Comparison of ENCODE assay signal across 24 cellular contexts in the genomic region with DNA sequence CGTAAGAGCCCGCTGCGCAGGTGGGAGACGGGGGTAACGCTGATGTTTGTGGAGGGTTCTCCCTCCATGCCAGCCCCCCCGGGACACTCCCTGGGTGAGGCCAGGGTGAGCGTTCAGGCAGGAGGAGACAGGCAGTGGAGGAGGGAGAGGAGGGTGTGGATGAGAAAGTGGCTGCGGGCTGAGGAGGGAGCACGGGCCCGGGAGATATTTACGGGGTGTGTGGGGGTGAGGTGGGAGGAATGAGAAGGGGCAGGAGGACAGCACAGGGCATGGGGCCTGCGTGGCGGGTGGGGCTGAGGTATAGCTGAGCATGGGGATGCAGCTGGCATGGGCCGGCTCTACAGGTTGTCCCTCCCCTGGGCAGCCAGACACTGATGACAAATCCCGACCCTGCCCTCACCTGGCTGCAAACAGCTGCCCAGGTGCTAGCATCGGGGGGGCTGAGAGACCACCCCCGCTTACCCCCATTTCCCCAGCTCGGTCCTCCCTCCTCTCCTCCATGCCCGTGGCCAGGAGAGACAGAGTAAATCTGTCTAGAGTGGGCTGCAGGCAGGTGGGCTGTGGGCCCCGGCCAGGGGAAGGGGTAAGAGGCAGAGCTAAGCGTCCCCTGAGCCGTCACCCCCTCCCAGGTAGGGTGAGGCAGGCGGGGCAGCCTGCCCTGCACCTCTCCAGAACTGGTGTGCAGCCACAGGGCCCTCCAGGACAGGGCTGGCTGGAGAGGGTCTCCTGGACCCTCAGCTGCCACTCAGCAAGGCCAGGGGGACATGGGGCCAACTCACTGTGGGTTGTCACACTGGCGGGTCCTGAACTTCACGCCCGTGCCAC.
A peak's percentile ranks its signal among the peaks of the same experiment; 100 is the strongest.
DNase-seq lines count a peak whose midpoint lies in the region; ATAC-seq, FAIRE-seq and TF ChIP-seq lines count a peak whose summit lies in the region.
"Had no signal": no experiment of that assay in that cellular context is flagged by ENCODE, and none has a peak within 500 bp of the region (broad histone marks: within the 10 kb centered on the region; RNA-seq: fewer than 3 reads in every experiment).

No MANE protein-coding gene starts in this region.

- H3K18ac ChIP-seq in mesenchymal stem cell (ENCODE audit: low read depth in 1 of 2, low read length in 2 of 2), result no peak overlapping the region

- no peaks in the 10 kb centered on the region for H3K79me1 ChIP-seq in mesenchymal stem cell (replicated peaks; ENCODE audit: low read length, poor library complexity, severe bottlenecking)

- no peak overlapping the region for H2BK12ac ChIP-seq in mesenchymal stem cell (ENCODE audit: low read length in 2 of 2)

- DNase-seq in NCI-H69 (lab: John Stamatoyannopoulos, UW) (peak; percentile 48), kidney (peak; percentile 69), spleen (peak; percentile 64), mesenchymal stem cell (no peak), DMS114 treated with DMSO at 0.1 percent for 48 hours (lab: John Stamatoyannopoulos, UW; ENCODE audit: unreplicated experiment) (no peak), left lobe of liver (ENCODE audit: low spot score) (no peak)
- DNase-seq: CD8-positive, alpha-beta memory T cell; DMS153; DND-41; GM23248; KG1; MM.1S; NCI-H1694 treated with DMSO at 0.1 percent for 48 hours; NCI-H2081; NCI-H2227 treated with DMSO at 0.1 percent for 48 hours; NCI-H526 treated with DMSO at 0.1 percent for 48 hours; Peyer's patch; SJCRH30 had no signal

- TF ChIP-seq POLR2A in spleen (IDR thresholded peaks at IDR 0.05), result no peak

- ATAC-seq in GM19397 (IDR thresholded peaks at IDR 0.05; ENCODE audit: unreplicated experiment), result no peak
- ATAC-seq in left lobe of liver, result no peak
- ATAC-seq: A549, SK-N-SH treated with all-trans-retinoic acid at 6 μM for 48 hours had no signal

- WGBS in spleen, 5 donors, result 84 to 92% (median 87%) methylated on average over 20 to 26 of the region's 26 CpGs
- WGBS in mesenchymal stem cell, result 93% methylated on average over 23 of the region's 26 CpGs

- H3K27me3 ChIP-seq in BLaER1 treated with 17β-estradiol and CSF1 and Interleukin-3, amounts not matched to agents 10 nM and 100 nM, result no peaks in the 10 kb centered on the region
- no peaks in the 10 kb centered on the region for H3K27me3 ChIP-seq in spleen (replicated peaks in 1 of 7)
- no peaks in the 10 kb centered on the region for H3K27me3 ChIP-seq in mesenchymal stem cell (ENCODE audit: control insufficient read depth in 1 of 2, insufficient read depth in 1 of 2, low read length in 2 of 2)
- H3K27me3 ChIP-seq: Peyer's patch, SJCRH30 had no signal

- intact Hi-C loops in kidney (cut with DNase I) (no loop called here), spleen (cut with DNase I; ENCODE audit: low total_unique reads) (no loop called here)

- H2BK15ac ChIP-seq in mesenchymal stem cell (ENCODE audit: low read depth, poor library complexity, severe bottlenecking), result no peak overlapping the region

- peaks cover 0 to 3% (median 0%) of the 10 kb centered on the region in 11 experiments; a peak in 1 of 22 replicates for H3K9me3 ChIP-seq in BLaER1 treated with 17β-estradiol and CSF1 and Interleukin-3, amounts not matched to agents 10 nM and 100 nM (replicated peaks in 1 of 11)
- H3K9me3 ChIP-seq in kidney (ENCODE audit: control insufficient read depth in 1 of 2, low read length in 2 of 2), result no peaks in the 10 kb centered on the region
- no peaks in the 10 kb centered on the region for H3K9me3 ChIP-seq in spleen
- no peaks in the 10 kb centered on the region for H3K9me3 ChIP-seq in mesenchymal stem cell (ENCODE audit: control insufficient read depth, low read length)
- H3K9me3 ChIP-seq: HAP-1, SJCRH30 had no signal

- H3K9ac ChIP-seq in BLaER1 treated with 17β-estradiol and CSF1 and Interleukin-3, amounts not matched to agents 10 nM and 100 nM, result no peak overlapping the region
- H3K9ac ChIP-seq in kidney (ENCODE audit: low read length in 2 of 2) (no peak overlapping the region), mesenchymal stem cell (ENCODE audit: low read length) (no peak overlapping the region)
- H3K9ac ChIP-seq: GM23248 had no signal

- H3K14ac ChIP-seq in mesenchymal stem cell (ENCODE audit: low read length in 2 of 2), result peak overlapping the region in 1 of 2 experiments; percentile 55

- no peak overlapping the region for H2AK5ac ChIP-seq in mesenchymal stem cell (ENCODE audit: low read length, severe bottlenecking)

- no peak overlapping the region for H2BK5ac ChIP-seq in mesenchymal stem cell (ENCODE audit: low read depth, low read length, poor library complexity, severe bottlenecking)

- no peak overlapping the region for H2AFZ ChIP-seq in mesenchymal stem cell (ENCODE audit: low read depth, low read length)
- H2AFZ ChIP-seq: GM23248 had no signal

- H4K8ac ChIP-seq in mesenchymal stem cell (ENCODE audit: low read length), result no peak overlapping the region

- H4K20me1 ChIP-seq in BLaER1 treated with 17β-estradiol and CSF1 and Interleukin-3, amounts not matched to agents 10 nM and 100 nM, result no peaks in the 10 kb centered on the region; a peak in 1 of 22 replicates

- H3K36me3 ChIP-seq in BLaER1 treated with 17β-estradiol and CSF1 and Interleukin-3, amounts not matched to agents 10 nM and 100 nM, result no peaks in the 10 kb centered on the region
- no peaks in the 10 kb centered on the region for H3K36me3 ChIP-seq in kidney (ENCODE audit: control insufficient read depth in 1 of 2, insufficient read depth in 2 of 2, low read length in 2 of 2)
- peaks cover 0 to 51% (median 0%) of the 10 kb centered on the region in 6 donors for H3K36me3 ChIP-seq in spleen
- peaks cover 0 to 22% of the 10 kb centered on the region in 2 experiments for H3K36me3 ChIP-seq in mesenchymal stem cell (ENCODE audit: control insufficient read depth in 1 of 2, insufficient read depth in 2 of 2, low read depth in 1 of 2, low read length in 2 of 2)
- H3K36me3 ChIP-seq: HAP-1, Peyer's patch, SJCRH30 had no signal

- peak overlapping the region in 7 of 11 experiments; percentile 47 to 77 (median 66); a peak in 10 of 22 replicates for H3K4me2 ChIP-seq in BLaER1 treated with 17β-estradiol and CSF1 and Interleukin-3, amounts not matched to agents 10 nM and 100 nM
- H3K4me2 ChIP-seq in mesenchymal stem cell (ENCODE audit: low read length, poor library complexity, severe bottlenecking), result no peak overlapping the region
- H3K4me2 ChIP-seq: A549 had no signal

- peaks cover 15 to 60% (median 42%) of the 10 kb centered on the region in 10 experiments for H3K4me1 ChIP-seq in BLaER1 treated with 17β-estradiol and CSF1 and Interleukin-3, amounts not matched to agents 10 nM and 100 nM
- H3K4me1 ChIP-seq in kidney (ENCODE audit: control insufficient read depth in 1 of 2, insufficient read depth in 1 of 2, low read depth in 1 of 2, low read length in 2 of 2), result no peaks in the 10 kb centered on the region
- peaks cover 0 to 12% (median 0%) of the 10 kb centered on the region in 6 donors for H3K4me1 ChIP-seq in spleen
- peaks cover 2% of the 10 kb centered on the region for H3K4me1 ChIP-seq in mesenchymal stem cell (ENCODE audit: control insufficient read depth, insufficient read depth, low read depth, low read length)
- H3K4me1 ChIP-seq: A549, HAP-1, Peyer's patch, SJCRH30 had no signal

- no peak overlapping the region for H2BK120ac ChIP-seq in mesenchymal stem cell (ENCODE audit: low read depth, low read length)

- no peak for FAIRE-seq in kidney (lab: Jason Lieb, UNC)
- FAIRE-seq: A549, GM18507 had no signal

- H3K4me3 ChIP-seq in BLaER1 treated with 17β-estradiol and CSF1 and Interleukin-3, amounts not matched to agents 10 nM and 100 nM, result no peak overlapping the region
- no peak overlapping the region for H3K4me3 ChIP-seq in kidney (ENCODE audit: low read length in 2 of 2)
- H3K4me3 ChIP-seq in spleen, result no peak overlapping the region
- no peak overlapping the region for H3K4me3 ChIP-seq in mesenchymal stem cell (ENCODE audit: insufficient read depth in 1 of 2, low read depth in 1 of 2, low read length in 2 of 2)
- H3K4me3 ChIP-seq: A549, GM23248, HAP-1, Peyer's patch, SJCRH30 had no signal

- H3K27ac ChIP-seq in BLaER1 treated with 17β-estradiol and CSF1 and Interleukin-3, amounts not matched to agents 10 nM and 100 nM, result 0 out of 22 replicates have a peak overlapping the region, but pooled peaks of 1 of the 11 experiments have one; percentile 21
- H3K27ac ChIP-seq in kidney (ENCODE audit: low read depth in 2 of 2, low read length in 2 of 2), result no peak overlapping the region
- no peak overlapping the region for H3K27ac ChIP-seq in spleen
- no peak overlapping the region for H3K27ac ChIP-seq in mesenchymal stem cell (ENCODE audit: low read length, poor library complexity, severe bottlenecking)
- H3K27ac ChIP-seq: A549, GM23248, Peyer's patch, SJCRH30 had no signal

- H3K23ac ChIP-seq in mesenchymal stem cell (ENCODE audit: low read length in 2 of 2), result no peak overlapping the region

- no peak overlapping the region for H3K4ac ChIP-seq in mesenchymal stem cell (ENCODE audit: low read depth in 1 of 2, low read length in 2 of 2)

- H4K91ac ChIP-seq in mesenchymal stem cell (ENCODE audit: low read length), result no peak overlapping the region

- TF ChIP-seq CTCF in kidney (IDR thresholded peaks at IDR 0.05; ENCODE audit: borderline replicate concordance, extremely low read depth, insufficient read depth) (no peak), spleen (IDR thresholded peaks at IDR 0.05 in 8 of 11, conservative IDR thresholded peaks at IDR 0.05 in 3 of 11) (no peak)

Comparison
In these comparisons a context has a peak if more than half of its experiments do, and no peak if none do; other contexts are left out.
1. DNase-seq: peak in NCI-H69 (single experiment), kidney (single experiment) and spleen (single experiment); none in mesenchymal stem cell (single experiment), DMS114 treated with DMSO at 0.1 percent for 48 hours (single experiment) and left lobe of liver (single experiment).